26 cellular contexts compared by ENCODE assay signal in genomic region chr2:53856272-53856671, GRCh38.
"Had no signal": no experiment of that assay in that cellular context is flagged by ENCODE, and none has a peak within 500 bp of the region (broad histone marks: within the 10 kb centered on the region; RNA-seq: fewer than 3 reads in every experiment).

No MANE protein-coding gene starts in this region.

- H3K9me3 Mint-ChIP-seq: activated naive CD4-positive, alpha-beta T cell treated with anti-CD3 and anti-CD28 coated beads, Interleukin-2, amount 50 U/mL, for 24 hours; WTC11 had no signal

- H3K4me3 Mint-ChIP-seq: activated CD8-positive, alpha-beta T cell treated with anti-CD3 and anti-CD28 coated beads, Interleukin-2, amount 10 ng/mL, durations not matched to agents 7 days and 5 days; activated naive CD4-positive, alpha-beta T cell treated with anti-CD3 and anti-CD28 coated beads, Interleukin-2, amount 50 U/mL, for 24 hours; T-helper 17 cell; WTC11 had no signal

- H3K27ac ChIP-seq: breast epithelium, KMS-11, SJSA1 had no signal

- H3K27me3 Mint-ChIP-seq: activated naive CD4-positive, alpha-beta T cell treated with anti-CD3 and anti-CD28 coated beads, Interleukin-2, amount 50 U/mL, for 24 hours; T-helper 17 cell had no signal

- DNase-seq: activated CD4-positive, alpha-beta T cell treated with anti-CD3 and anti-CD28 coated beads for 48 hours; activated CD4-positive, alpha-beta T cell treated with anti-CD3 and anti-CD28 coated beads, Interleukin-2, amount 50 U/mL, for 4 hours; activated CD4-positive, CD25-positive, alpha-beta regulatory T cell treated with anti-CD3 and anti-CD28 coated beads, Interleukin-2, amount 50 U/mL, for 72 hours; activated CD8-positive, alpha-beta memory T cell treated with anti-CD3 and anti-CD28 coated beads, Interleukin-2, amount 50 U/mL, for 48 hours; activated CD8-positive, alpha-beta T cell treated with anti-CD3 and anti-CD28 coated beads, Interleukin-2, amount 10 ng/mL, durations not matched to agents 7 days and 5 days; activated effector memory CD4-positive, alpha-beta T cell treated with Interleukin-2 at 50 U/mL for 16 hours; activated naive CD4-positive, alpha-beta T cell; activated T-cell treated with anti-CD3 and anti-CD28 coated beads, Interleukin-2, amount 50 U/mL, for 1 hour; aorta; central memory CD4-positive, alpha-beta T cell; NCI-H1092 treated with DMSO at 0.1 percent for 48 hours; NCI-H1436; NCI-H1694 treated with DMSO at 0.1 percent for 48 hours; NCI-H2029 treated with DMSO at 0.1 percent for 48 hours; NCI-H345; NCI-H510A; NCI-H526 treated with DMSO at 0.1 percent for 48 hours; PC-3; SHP77; T-helper 17 cell; T-helper 9 cell had no signal

- H3K27me3 ChIP-seq: breast epithelium, SJSA1 had no signal

- H3K27ac Mint-ChIP-seq: activated CD8-positive, alpha-beta T cell treated with anti-CD3 and anti-CD28 coated beads, Interleukin-2, amount 10 ng/mL, durations not matched to agents 7 days and 5 days; activated naive CD4-positive, alpha-beta T cell treated with anti-CD3 and anti-CD28 coated beads, Interleukin-2, amount 50 U/mL, for 24 hours; WTC11 had no signal
